ENCODE assay signal across 19 cellular contexts in genomic region chr3:189466004-189466403, GRCh38.
A peak's percentile ranks its signal among the peaks of the same experiment; 100 is the strongest.
DNase-seq lines count a peak whose midpoint lies in the region; ATAC-seq, FAIRE-seq and TF ChIP-seq lines count a peak whose summit lies in the region.
"Had no signal": no experiment of that assay in that cellular context is flagged by ENCODE, and none has a peak within 500 bp of the region (broad histone marks: within the 10 kb centered on the region; RNA-seq: fewer than 3 reads in every experiment).

No MANE protein-coding gene starts in this region.

- H3K36me3 ChIP-seq in IMR-90 (ENCODE audit: control insufficient read depth, insufficient read depth, low read length), result no peaks in the 10 kb centered on the region
- H3K36me3 ChIP-seq in GM12878 (ENCODE audit: control insufficient read depth in 2 of 2, insufficient read depth in 2 of 2, low read length in 1 of 2), result no peaks in the 10 kb centered on the region
- H3K36me3 ChIP-seq: HAP-1 had no signal

- no peak overlapping the region for H4K8ac ChIP-seq in IMR-90 (ENCODE audit: low read depth in 2 of 2, low read length in 2 of 2)

- TF ChIP-seq POLR2A in IMR-90 (IDR thresholded peaks at IDR 0.05; ENCODE audit: low read depth, low read length), result no peak
- TF ChIP-seq POLR2A in GM12878 (IDR thresholded peaks at IDR 0.05; ENCODE audit: low read depth, low read length), result no peak

- H3K4ac ChIP-seq in IMR-90 (ENCODE audit: low read depth, low read length), result no peak overlapping the region

- RAD21 ChIA-PET in GM12878 (lab: Charles Lee; ENCODE audit: unreplicated experiment), result no interaction called here

- TF ChIP-seq CTCF in IMR-90 (conservative IDR thresholded peaks at IDR 0.05; ENCODE audit: low read depth, low read length), result no peak
- TF ChIP-seq CTCF in GM12878 (IDR thresholded peaks at IDR 0.05 in 2 of 3, conservative IDR thresholded peaks at IDR 0.05 in 1 of 3; ENCODE audit: control insufficient read depth in 2 of 3, extremely low read depth in 1 of 3, insufficient read depth in 1 of 3, low read depth in 3 of 3, low read length in 3 of 3), result no peak

- H3K23ac ChIP-seq in IMR-90 (ENCODE audit: low read depth, low read length), result no peak overlapping the region

- no CpG with 5 or more reads among the region's 2 CpGs for WGBS in IMR-90 (ENCODE audit: extremely low coverage in 2 of 2, insufficient read length in 1 of 2), 2 experiments
- WGBS in GM12878 (ENCODE audit: insufficient coverage, insufficient replicate concordance, low lambda C conversion rate, missing lambda C conversion rate), result 50% methylated on average over 2 of the region's 2 CpGs

- no peak overlapping the region for H3K4me3 ChIP-seq in IMR-90 (ENCODE audit: insufficient read depth, low read depth, low read length)
- H3K4me3 ChIP-seq in GM12878, result no peak overlapping the region
- H3K4me3 ChIP-seq: HAP-1 had no signal

- no peak overlapping the region for H3K27ac Mint-ChIP-seq in stimulated activated effector memory CD8-positive, alpha-beta T cell treated with anti-CD3 and anti-CD28 coated beads, Interleukin-12 subunit alpha, Interleukin-12 subunit beta, amount 100 ng/mL, for 72 hours
- H3K27ac Mint-ChIP-seq: B cell; CD4-positive, alpha-beta T cell had no signal

- BruUV-seq in IMR-90 (replicated peaks; lab: Mats Ljungman, UMichigan) (no TSS peak), GM12878 (replicated peaks; lab: Mats Ljungman, UMichigan) (no TSS peak)

- H2BK5ac ChIP-seq in IMR-90 (ENCODE audit: low read depth, low read length, poor library complexity, severe bottlenecking), result no peak overlapping the region

- FAIRE-seq in GM12878 (lab: Jason Lieb, UNC), result no peak
- FAIRE-seq: H1 had no signal

- DNase-seq in DMS 273 (lab: John Stamatoyannopoulos, UW; ENCODE audit: unreplicated experiment) (peak; percentile 17), DMS 273 treated with DMSO at 0.1 percent for 48 hours (lab: John Stamatoyannopoulos, UW) (no peak), IMR-90 (no peak), GM12878 (ENCODE audit: low read depth, low spot score) (no peak), middle frontal gyrus (ENCODE audit: extremely low spot score, low spot score) (no peak)
- no peak for DNase-seq in stimulated activated effector memory CD8-positive, alpha-beta T cell treated with anti-CD3 and anti-CD28 coated beads, Interleukin-12 subunit alpha, Interleukin-12 subunit beta, amount 100 ng/mL, for 72 hours (ENCODE audit: low spot score in 2 of 2)
- DNase-seq: 8988T; C1 segment of cervical spinal cord; Calu3; CD4-positive, alpha-beta T cell; DMS153; GF-D8; KBM-7 had no signal

- H3K27ac ChIP-seq in IMR-90 (ENCODE audit: insufficient read depth, low read length) (no peak overlapping the region), GM12878 (ENCODE audit: control insufficient read depth, insufficient read depth) (no peak overlapping the region)
- H3K27ac ChIP-seq: HL-60 had no signal

- H2BK20ac ChIP-seq in IMR-90 (ENCODE audit: low read depth, low read length), result no peak overlapping the region

- H2AK9ac ChIP-seq in IMR-90 (replicated peaks; ENCODE audit: low read depth, low read length, poor library complexity), result no peak overlapping the region

- H2AK5ac ChIP-seq in IMR-90 (ENCODE audit: low read depth, low read length), result no peak overlapping the region

- no peak overlapping the region for H2BK120ac ChIP-seq in IMR-90 (ENCODE audit: low read depth, low read length)

- H4K20me1 ChIP-seq in IMR-90 (ENCODE audit: insufficient read depth, low read length), result no peaks in the 10 kb centered on the region
- H4K20me1 ChIP-seq in GM12878 (ENCODE audit: control insufficient read depth, insufficient read depth), result no peaks in the 10 kb centered on the region

- no peaks in the 10 kb centered on the region for H3K9me3 ChIP-seq in IMR-90 (ENCODE audit: control insufficient read depth, insufficient read depth, low read length)
- no peaks in the 10 kb centered on the region; the same call in 2 of the 3 replicates for H3K9me3 ChIP-seq in GM12878 (replicated peaks; ENCODE audit: control insufficient read depth, insufficient read depth, low read length)
- H3K9me3 ChIP-seq: HAP-1 had no signal

- no peaks in the 10 kb centered on the region for H3K9me1 ChIP-seq in IMR-90 (ENCODE audit: insufficient read depth, low read length)

- in situ Hi-C loops in IMR-90 (cut with MboI; ENCODE audit: low sequenced_read_pairs), result no loop called here
- in situ Hi-C loops in GM12878 (cut with MboI), result no loop called here

- H3K4me1 ChIP-seq in IMR-90 (ENCODE audit: control insufficient read depth, insufficient read depth, low read length), result no peaks in the 10 kb centered on the region
- no peaks in the 10 kb centered on the region; the same call in 1 of the 2 replicates for H3K4me1 ChIP-seq in GM12878 (ENCODE audit: control insufficient read depth, insufficient read depth, low read length)
- H3K4me1 ChIP-seq: HAP-1 had no signal

- H3K9me3 Mint-ChIP-seq in stimulated activated effector memory CD8-positive, alpha-beta T cell treated with anti-CD3 and anti-CD28 coated beads, Interleukin-12 subunit alpha, Interleukin-12 subunit beta, amount 100 ng/mL, for 72 hours, result no peaks in the 10 kb centered on the region
- H3K9me3 Mint-ChIP-seq: CD4-positive, alpha-beta T cell had no signal

- no peak overlapping the region for H2BK15ac ChIP-seq in IMR-90 (ENCODE audit: low read depth, low read length)

- TF ChIP-seq RAD21 in IMR-90 (IDR thresholded peaks at IDR 0.05; ENCODE audit: low read length) (no peak), GM12878 (IDR thresholded peaks at IDR 0.05; ENCODE audit: insufficient read depth, low read depth, low read length) (no peak)

- SMC1A ChIA-PET in GM12878 (lab: Charles Lee; ENCODE audit: uncharacterized antibody, unreplicated experiment), result interaction anchor here (0.6 kb wide), 1 partner anchor 110 kb away, joined by 3 read pairs; no protein-coding TSS in a partner anchor

- H3K9ac ChIP-seq in IMR-90 (ENCODE audit: low read depth, low read length), result no peak overlapping the region
- no peak overlapping the region for H3K9ac ChIP-seq in GM12878 (ENCODE audit: control insufficient read depth, insufficient read depth, low read length)

- no peak overlapping the region for H4K91ac ChIP-seq in IMR-90 (ENCODE audit: insufficient read depth, low read depth, low read length)

- no peak overlapping the region for H3K14ac ChIP-seq in IMR-90 (replicated peaks; ENCODE audit: low read depth, low read length)

- H3K18ac ChIP-seq in IMR-90 (ENCODE audit: low read depth, low read length), result no peak overlapping the region

- no peaks in the 10 kb centered on the region for H3K27me3 ChIP-seq in IMR-90 (ENCODE audit: control insufficient read depth, insufficient read depth, low read length)
- H3K27me3 ChIP-seq in GM12878 (replicated peaks in 1 of 2; ENCODE audit: control insufficient read depth in 2 of 2, insufficient read depth in 2 of 2, low read length in 1 of 2), result no peaks in the 10 kb centered on the region

- no peak overlapping the region for H4K5ac ChIP-seq in IMR-90 (ENCODE audit: low read depth, low read length)

- H3K56ac ChIP-seq in IMR-90 (ENCODE audit: extremely low read depth, insufficient read depth, low read length), result no peak overlapping the region

- TF ChIP-seq EP300 in GM12878 (IDR thresholded peaks at IDR 0.05; ENCODE audit: borderline replicate concordance in 1 of 2, control insufficient read depth in 1 of 2, low read depth in 2 of 2, low read length in 2 of 2), result no peak

- H2AFZ ChIP-seq in IMR-90 (replicated peaks; ENCODE audit: low read length, poor library complexity) (peak overlapping the region; percentile 29), GM12878 (ENCODE audit: control insufficient read depth, low read depth, low read length) (peak overlapping the region; percentile 41; the same call in 1 of the 2 replicates)

- H3K36me3 Mint-ChIP-seq in stimulated activated effector memory CD8-positive, alpha-beta T cell treated with anti-CD3 and anti-CD28 coated beads, Interleukin-12 subunit alpha, Interleukin-12 subunit beta, amount 100 ng/mL, for 72 hours, result no peaks in the 10 kb centered on the region

- ATAC-seq in IMR-90 (ENCODE audit: low read depth) (no peak), GM12878 (peak; percentile 27), GM18868 (IDR thresholded peaks at IDR 0.05; ENCODE audit: unreplicated experiment) (no peak), HG03565 (IDR thresholded peaks at IDR 0.05; ENCODE audit: unreplicated experiment) (no peak)
- peak; percentile 24 for ATAC-seq in stimulated activated effector memory CD8-positive, alpha-beta T cell treated with anti-CD3 and anti-CD28 coated beads, Interleukin-12 subunit alpha, Interleukin-12 subunit beta, amount 100 ng/mL, for 72 hours

- no peak overlapping the region for H3K4me3 Mint-ChIP-seq in stimulated activated effector memory CD8-positive, alpha-beta T cell treated with anti-CD3 and anti-CD28 coated beads, Interleukin-12 subunit alpha, Interleukin-12 subunit beta, amount 100 ng/mL, for 72 hours
- H3K4me3 Mint-ChIP-seq: B cell; CD4-positive, alpha-beta T cell had no signal

- CTCF ChIA-PET in IMR-90 (lab: Yijun Ruan, JAX) (no interaction called here), GM12878 (lab: Yijun Ruan, JAX) (interaction anchor here (0.8 to 1.1 kb wide), 2 partner anchors 186 to 196 kb away, joined by 3 to 4 read pairs; no protein-coding TSS in a partner anchor)

- H3K4me2 ChIP-seq in IMR-90 (ENCODE audit: low read depth, low read length) (no peak overlapping the region), GM12878 (ENCODE audit: control insufficient read depth, insufficient read depth) (no peak overlapping the region)

- H3K79me1 ChIP-seq in IMR-90 (ENCODE audit: low read depth in 1 of 2, low read length in 2 of 2), result no peaks in the 10 kb centered on the region

- no peaks in the 10 kb centered on the region for H3K4me1 Mint-ChIP-seq in stimulated activated effector memory CD8-positive, alpha-beta T cell treated with anti-CD3 and anti-CD28 coated beads, Interleukin-12 subunit alpha, Interleukin-12 subunit beta, amount 100 ng/mL, for 72 hours

- no peaks in the 10 kb centered on the region for H3K79me2 ChIP-seq in GM12878 (ENCODE audit: control insufficient read depth, insufficient read depth, low read length)

- intact Hi-C loops in IMR-90 (cut with micrococcal nuclease), result no loop called here
- intact Hi-C loops in GM12878 (cut with micrococcal nuclease; ENCODE audit: unreplicated experiment), result no loop called here

- POLR2A ChIA-PET in IMR-90 (lab: Charles Lee; ENCODE audit: unreplicated experiment) (no interaction called here), GM12878 (lab: Charles Lee) (no interaction called here)

- dilution Hi-C loops in IMR-90 (cut with HindIII; ENCODE audit: low sequenced_read_pairs, unreplicated experiment), result no loop called here

TF ChIP-seq in IMR-90, 13 proteins besides CTCF, POLR2A, EP300 and RAD21 (continues in another document):
- TF ChIP-seq RFX5 (IDR thresholded peaks at IDR 0.05; ENCODE audit: low read depth, low read length) (no peak), NFE2L2 (IDR thresholded peaks at IDR 0.05; ENCODE audit: low read depth, low read length) (no peak), CEBPB (IDR thresholded peaks at IDR 0.05; ENCODE audit: low read depth, low read length) (no peak), MAFK (IDR thresholded peaks at IDR 0.05; ENCODE audit: low read depth, low read length) (no peak)

Comparison
In these comparisons a context has a peak if more than half of its experiments do, and no peak if none do; other contexts are left out.
1. ATAC-seq: peak in GM12878 (single experiment) and stimulated activated effector memory CD8-positive, alpha-beta T cell treated with anti-CD3 and anti-CD28 coated beads, Interleukin-12 subunit alpha, Interleukin-12 subunit beta, amount 100 ng/mL, for 72 hours (single experiment); none in IMR-90 (single experiment), GM18868 (single experiment) and HG03565 (single experiment).